In genomic region chr7:22907805-22908204, GRCh38 we compare ENCODE assay signal across 26 cellular contexts.
"Had no signal": no experiment of that assay in that cellular context is flagged by ENCODE, and none has a peak within 500 bp of the region (broad histone marks: within the 10 kb centered on the region; RNA-seq: fewer than 3 reads in every experiment).

No MANE protein-coding gene starts in this region.

- ATAC-seq: activated CD8-positive, alpha-beta T cell treated with anti-CD3 and anti-CD28 coated beads for 36 hours; Panc1 had no signal

- H3K27me3 ChIP-seq: ascending aorta, SJCRH30 had no signal

- H3K4me3 Mint-ChIP-seq: activated CD4-positive, alpha-beta T cell treated with anti-CD3 and anti-CD28 coated beads, Interleukin-2, amount 10 ng/mL, durations not matched to agents 24 days and 14 days; activated CD8-positive, alpha-beta T cell treated with anti-CD3 and anti-CD28 coated beads for 36 hours; activated naive CD4-positive, alpha-beta T cell treated with anti-CD3 and anti-CD28 coated beads, Interleukin-2, amount 50 U/mL, for 24 hours; activated naive CD8-positive, alpha-beta T cell treated with anti-CD3 and anti-CD28 coated beads, Interleukin-2, amount 10 ng/mL, durations not matched to agents 7 days and 5 days had no signal

- H3K27ac Mint-ChIP-seq: activated CD4-positive, alpha-beta T cell treated with anti-CD3 and anti-CD28 coated beads, Interleukin-2, amount 10 ng/mL, durations not matched to agents 24 days and 14 days; activated CD8-positive, alpha-beta T cell treated with anti-CD3 and anti-CD28 coated beads for 36 hours; activated naive CD4-positive, alpha-beta T cell treated with anti-CD3 and anti-CD28 coated beads, Interleukin-2, amount 50 U/mL, for 24 hours; activated naive CD8-positive, alpha-beta T cell treated with anti-CD3 and anti-CD28 coated beads, Interleukin-2, amount 10 ng/mL, durations not matched to agents 7 days and 5 days; activated T-helper 2 cell treated with anti-CD3 and anti-CD28 coated beads, Interferon-gamma antibody, Interleukin-2, Interleukin-4, amounts not matched to agents 10 μg/mL and 5 μg/mL and 100 μg/mL, durations not matched to agents 14 hours and 24 hours and 36 hours had no signal

- H3K4me1 Mint-ChIP-seq: activated CD4-positive, alpha-beta T cell treated with anti-CD3 and anti-CD28 coated beads, Interleukin-2, amount 10 ng/mL, durations not matched to agents 24 days and 14 days; activated naive CD4-positive, alpha-beta T cell treated with anti-CD3 and anti-CD28 coated beads, Interleukin-2, amount 50 U/mL, for 24 hours; activated naive CD8-positive, alpha-beta T cell treated with anti-CD3 and anti-CD28 coated beads, Interleukin-2, amount 10 ng/mL, durations not matched to agents 7 days and 5 days had no signal

- H3K36me3 Mint-ChIP-seq: activated naive CD4-positive, alpha-beta T cell treated with anti-CD3 and anti-CD28 coated beads, Interleukin-2, amount 50 U/mL, for 24 hours had no signal

- H3K36me3 ChIP-seq: ascending aorta, SJCRH30, WERI-Rb-1 had no signal

- H3K4me3 ChIP-seq: ascending aorta, SJCRH30, SK-N-MC had no signal

- H3K27me3 Mint-ChIP-seq: activated CD4-positive, alpha-beta T cell treated with anti-CD3 and anti-CD28 coated beads, Interleukin-2, amount 10 ng/mL, durations not matched to agents 24 days and 14 days; activated CD8-positive, alpha-beta T cell treated with anti-CD3 and anti-CD28 coated beads for 36 hours; activated naive CD4-positive, alpha-beta T cell treated with anti-CD3 and anti-CD28 coated beads, Interleukin-2, amount 50 U/mL, for 24 hours; activated naive CD8-positive, alpha-beta T cell treated with anti-CD3 and anti-CD28 coated beads, Interleukin-2, amount 10 ng/mL, durations not matched to agents 7 days and 5 days had no signal

- H3K9me3 Mint-ChIP-seq: activated CD4-positive, alpha-beta T cell treated with anti-CD3 and anti-CD28 coated beads, Interleukin-2, amount 10 ng/mL, durations not matched to agents 24 days and 14 days; activated naive CD4-positive, alpha-beta T cell treated with anti-CD3 and anti-CD28 coated beads, Interleukin-2, amount 50 U/mL, for 24 hours; activated T-helper 2 cell treated with anti-CD3 and anti-CD28 coated beads, Interferon-gamma antibody, Interleukin-2, Interleukin-4, amounts not matched to agents 10 μg/mL and 5 μg/mL and 100 μg/mL, durations not matched to agents 14 hours and 24 hours and 36 hours had no signal

- H3K9ac ChIP-seq: KMS-11 had no signal

- H3K9me3 ChIP-seq: ascending aorta, SJCRH30 had no signal

- H3K27ac ChIP-seq: KMS-11, SJCRH30, SK-N-MC, WERI-Rb-1 had no signal

- H3K4me2 ChIP-seq: KMS-11 had no signal

- H3K4me1 ChIP-seq: SJCRH30 had no signal

- DNase-seq: activated CD4-positive, alpha-beta T cell treated with anti-CD3 and anti-CD28 coated beads, Interleukin-2, amount 10 ng/mL, durations not matched to agents 24 days and 14 days; activated CD4-positive, alpha-beta T cell treated with anti-CD3 and anti-CD28 coated beads, Interleukin-2, amount 50 U/mL, for 4 hours; activated CD8-positive, alpha-beta T cell treated with anti-CD3 and anti-CD28 coated beads for 36 hours; activated gamma-delta T cell; activated naive CD4-positive, alpha-beta T cell treated with Interleukin-2 at 50 U/mL for 16 hours; activated naive CD8-positive, alpha-beta T cell treated with anti-CD3 and anti-CD28 coated beads, Interleukin-2, amount 10 ng/mL, durations not matched to agents 7 days and 5 days; activated T-cell treated with anti-CD3 and anti-CD28 coated beads, Interleukin-2, amount 50 U/mL, for 1 hour; amygdala; MM.1S; MV-4-11; NCI-H1092; NCI-H1436 treated with DMSO at 0.1 percent for 48 hours; NCI-H1694 treated with DMSO at 0.1 percent for 48 hours; NCI-H2029; NCI-H345; NCI-H524 treated with DMSO at 0.1 percent for 48 hours; SHP77; SJCRH30; T1000; WERI-Rb-1 had no signal
